1 cellular context compared by ENCODE assay signal in the genomic region with DNA sequence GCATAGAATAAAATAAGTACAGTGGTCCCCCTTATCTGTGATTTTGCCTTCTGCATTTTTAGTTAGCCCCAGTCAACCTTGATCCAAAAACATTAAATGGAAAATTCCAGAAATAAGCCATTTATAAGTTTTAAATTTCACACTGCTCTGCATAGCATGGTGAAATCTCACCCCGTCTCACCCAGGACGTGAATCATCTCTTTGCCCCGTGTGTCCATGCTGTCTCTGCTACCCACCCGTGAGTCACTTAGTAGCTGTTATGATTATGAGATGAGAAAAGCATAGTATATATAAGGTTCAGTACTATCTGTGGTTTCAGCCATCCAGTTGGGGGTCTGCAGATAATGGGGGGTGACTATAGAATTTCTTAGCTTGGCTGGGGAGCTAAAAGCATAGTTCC.
TF ChIP-seq lines count a peak whose summit lies in the region.

No MANE protein-coding gene starts in this region.

TF ChIP-seq in HCT116, 20 proteins besides CTCF, POLR2A, EP300 and RAD21 (continued from another document):
- TF ChIP-seq ATF3 (IDR thresholded peaks at IDR 0.05) (no peak), EZH2 (IDR thresholded peaks at IDR 0.05) (no peak), CBX3 (IDR thresholded peaks at IDR 0.05; ENCODE audit: low read depth) (peak; percentile 60; the same call in 1 of the 2 replicates), POLR2AphosphoS5 (IDR thresholded peaks at IDR 0.05; ENCODE audit: low read depth, low read length) (no peak), ELF1 (IDR thresholded peaks at IDR 0.05; ENCODE audit: borderline replicate concordance, low read depth) (no peak), JUND (IDR thresholded peaks at IDR 0.05) (peak; percentile 45; the same call in 1 of the 2 replicates), ZFX (IDR thresholded peaks at IDR 0.05) (no peak), EGR1 (IDR thresholded peaks at IDR 0.05; ENCODE audit: low read depth) (no peak), EZH2phosphoT487 (IDR thresholded peaks at IDR 0.05; ENCODE audit: borderline replicate concordance) (no peak), SP1 (IDR thresholded peaks at IDR 0.05; ENCODE audit: low read depth) (peak; percentile 60), CEBPB (IDR thresholded peaks at IDR 0.05; ENCODE audit: low read depth) (peak; percentile 69; the same call in 1 of the 2 replicates)
- TF ChIP-seq, protein P1, sequence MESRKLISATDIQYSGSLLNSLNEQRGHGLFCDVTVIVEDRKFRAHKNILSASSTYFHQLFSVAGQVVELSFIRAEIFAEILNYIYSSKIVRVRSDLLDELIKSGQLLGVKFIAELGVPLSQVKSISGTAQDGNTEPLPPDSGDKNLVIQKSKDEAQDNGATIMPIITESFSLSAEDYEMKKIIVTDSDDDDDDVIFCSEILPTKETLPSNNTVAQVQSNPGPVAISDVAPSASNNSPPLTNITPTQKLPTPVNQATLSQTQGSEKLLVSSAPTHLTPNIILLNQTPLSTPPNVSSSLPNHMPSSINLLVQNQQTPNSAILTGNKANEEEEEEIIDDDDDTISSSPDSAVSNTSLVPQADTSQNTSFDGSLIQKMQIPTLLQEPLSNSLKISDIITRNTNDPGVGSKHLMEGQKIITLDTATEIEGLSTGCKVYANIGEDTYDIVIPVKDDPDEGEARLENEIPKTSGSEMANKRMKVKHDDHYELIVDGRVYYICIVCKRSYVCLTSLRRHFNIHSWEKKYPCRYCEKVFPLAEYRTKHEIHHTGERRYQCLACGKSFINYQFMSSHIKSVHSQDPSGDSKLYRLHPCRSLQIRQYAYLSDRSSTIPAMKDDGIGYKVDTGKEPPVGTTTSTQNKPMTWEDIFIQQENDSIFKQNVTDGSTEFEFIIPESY (IDR thresholded peaks at IDR 0.05; ENCODE audit: extremely low read depth, insufficient replicate concordance, low read length), result no peak
- TF ChIP-seq, protein P2, sequence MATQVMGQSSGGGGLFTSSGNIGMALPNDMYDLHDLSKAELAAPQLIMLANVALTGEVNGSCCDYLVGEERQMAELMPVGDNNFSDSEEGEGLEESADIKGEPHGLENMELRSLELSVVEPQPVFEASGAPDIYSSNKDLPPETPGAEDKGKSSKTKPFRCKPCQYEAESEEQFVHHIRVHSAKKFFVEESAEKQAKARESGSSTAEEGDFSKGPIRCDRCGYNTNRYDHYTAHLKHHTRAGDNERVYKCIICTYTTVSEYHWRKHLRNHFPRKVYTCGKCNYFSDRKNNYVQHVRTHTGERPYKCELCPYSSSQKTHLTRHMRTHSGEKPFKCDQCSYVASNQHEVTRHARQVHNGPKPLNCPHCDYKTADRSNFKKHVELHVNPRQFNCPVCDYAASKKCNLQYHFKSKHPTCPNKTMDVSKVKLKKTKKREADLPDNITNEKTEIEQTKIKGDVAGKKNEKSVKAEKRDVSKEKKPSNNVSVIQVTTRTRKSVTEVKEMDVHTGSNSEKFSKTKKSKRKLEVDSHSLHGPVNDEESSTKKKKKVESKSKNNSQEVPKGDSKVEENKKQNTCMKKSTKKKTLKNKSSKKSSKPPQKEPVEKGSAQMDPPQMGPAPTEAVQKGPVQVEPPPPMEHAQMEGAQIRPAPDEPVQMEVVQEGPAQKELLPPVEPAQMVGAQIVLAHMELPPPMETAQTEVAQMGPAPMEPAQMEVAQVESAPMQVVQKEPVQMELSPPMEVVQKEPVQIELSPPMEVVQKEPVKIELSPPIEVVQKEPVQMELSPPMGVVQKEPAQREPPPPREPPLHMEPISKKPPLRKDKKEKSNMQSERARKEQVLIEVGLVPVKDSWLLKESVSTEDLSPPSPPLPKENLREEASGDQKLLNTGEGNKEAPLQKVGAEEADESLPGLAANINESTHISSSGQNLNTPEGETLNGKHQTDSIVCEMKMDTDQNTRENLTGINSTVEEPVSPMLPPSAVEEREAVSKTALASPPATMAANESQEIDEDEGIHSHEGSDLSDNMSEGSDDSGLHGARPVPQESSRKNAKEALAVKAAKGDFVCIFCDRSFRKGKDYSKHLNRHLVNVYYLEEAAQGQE (IDR thresholded peaks at IDR 0.05; ENCODE audit: low read depth), result no peak
